In genomic region chr6:31578461-31579118, GRCh38 we compare ENCODE assay signal across 13 cellular contexts. TPM values are rescaled to one million over a fixed set of nuclear protein-coding genes. Genes with fewer than 3 reads are reported as not detected.
DNase-seq lines count a peak whose midpoint lies in the region; ATAC-seq, FAIRE-seq and TF ChIP-seq lines count a peak whose summit lies in the region.
"Had no signal": no experiment of that assay in that cellular context is flagged by ENCODE, and none has a peak within 500 bp of the region (broad histone marks: within the 10 kb centered on the region; RNA-seq: fewer than 3 reads in every experiment).

No MANE protein-coding gene starts in this region.

- DNase-seq in A172 (ENCODE audit: low spot score) (peak; percentile 11), GM18507 (ENCODE audit: extremely low spot score, insufficient read length, low read depth) (no peak), activated B cell treated with CpG ODN at 0.5 μM for 24 hours (no peak), iPS-NIHi7 (ENCODE audit: extremely low spot score) (peak; percentile 67), HCEC 1CT (no peak), A673 (ENCODE audit: low spot score) (no peak)
- DNase-seq: amniotic stem cell, COR-L47, lower lobe of right lung, NCI-H526, T-helper 9 cell had no signal

- peak; percentile 29 for FAIRE-seq in GM18507 (lab: Jason Lieb, UNC)

- H3K9me3 Mint-ChIP-seq in activated B cell treated with CpG ODN at 0.5 μM for 24 hours, result no peaks in the 10 kb centered on the region

- H3K4me3 Mint-ChIP-seq in activated B cell treated with CpG ODN at 0.5 μM for 24 hours, result peak overlapping the region; percentile 78

- peak overlapping the region; percentile 94 for H3K27ac Mint-ChIP-seq in activated B cell treated with CpG ODN at 0.5 μM for 24 hours

- no peak for TF ChIP-seq CTCF in activated B cell treated with CpG ODN at 0.5 μM for 24 hours (IDR thresholded peaks at IDR 0.05)
- no peak for TF ChIP-seq CTCF in A673 (conservative IDR thresholded peaks at IDR 0.05; ENCODE audit: low read depth, low read length)

- H3K36me3 ChIP-seq in A673 (ENCODE audit: insufficient read depth, low read length, poor library complexity, severe bottlenecking), result no peaks in the 10 kb centered on the region
- H3K36me3 ChIP-seq: lower lobe of right lung had no signal

- no peaks in the 10 kb centered on the region for H3K27me3 Mint-ChIP-seq in activated B cell treated with CpG ODN at 0.5 μM for 24 hours

- CTCF ChIA-PET in activated B cell treated with CpG ODN at 0.5 μM for 24 hours (lab: Charles Lee), result interaction anchor here (0.7 to 25.7 kb wide), 4 partner anchors 10 to 251 kb away, joined by 4 to 611 read pairs (median 294); partner anchors contain the start of genes ATP6V1G2, DDX39B, NCR3 and NFKBIL1
- CTCF ChIA-PET in A673 (lab: Charles Lee), result no interaction called here

- no peak overlapping the region for H3K4me3 ChIP-seq in A673 (ENCODE audit: low read depth, low read length, poor library complexity, severe bottlenecking)

- POLR2A ChIA-PET in activated B cell treated with CpG ODN at 0.5 μM for 24 hours (lab: Charles Lee), result interaction anchor here (12.8 to 26.0 kb wide), 4 partner anchors 2 to 26 kb away, joined by 234 to 1155 read pairs (median 868); partner anchors contain the start of genes LST1, LTA, LTB and NCR3
- POLR2A ChIA-PET in A673 (lab: Charles Lee; ENCODE audit: low non-redundant PET), result interaction anchor here (0.6 kb wide), 1 partner anchor 21 kb away, joined by 8 read pairs; no protein-coding TSS in a partner anchor

- H3K36me3 Mint-ChIP-seq in activated B cell treated with CpG ODN at 0.5 μM for 24 hours (ENCODE audit: low read depth), result peaks cover 62% of the 10 kb centered on the region

- H3K27me3 ChIP-seq in A673 (replicated peaks; ENCODE audit: insufficient read depth, low read depth, low read length, poor library complexity), result no peaks in the 10 kb centered on the region

- H3K4me1 ChIP-seq in A673 (ENCODE audit: insufficient read depth, low read length, poor library complexity, severe bottlenecking), result peaks cover 5% of the 10 kb centered on the region

- H3K27ac ChIP-seq in A673 (ENCODE audit: low read depth, low read length, poor library complexity, severe bottlenecking), result no peak overlapping the region
- H3K27ac ChIP-seq: lower lobe of right lung had no signal

- no peaks in the 10 kb centered on the region for H3K9me3 ChIP-seq in A673 (ENCODE audit: low read depth, low read length, poor library complexity, severe bottlenecking)
- H3K9me3 ChIP-seq: lower lobe of right lung had no signal

- intact Hi-C loops in activated B cell treated with CpG ODN at 0.5 μM for 24 hours (cut with micrococcal nuclease), result no loop called here
- intact Hi-C loops in A673 (cut with micrococcal nuclease; ENCODE audit: unreplicated experiment), result no loop called here

- no TSS peak for BruUV-seq in A673 (replicated peaks; lab: Mats Ljungman, UMichigan)

- H3K4me1 Mint-ChIP-seq in activated B cell treated with CpG ODN at 0.5 μM for 24 hours, result peaks cover 83% of the 10 kb centered on the region

- ATAC-seq in activated B cell treated with CpG ODN at 0.5 μM for 24 hours (ENCODE audit: low read depth), result no peak
- no peak for ATAC-seq in GM21447 (IDR thresholded peaks at IDR 0.05; ENCODE audit: unreplicated experiment)
- no peak for ATAC-seq in GM21360 (IDR thresholded peaks at IDR 0.05; ENCODE audit: unreplicated experiment)
- ATAC-seq: lower lobe of right lung had no signal

RNA-seq across cellular contexts. Expression of gene TNF, which starts 3.2 kb away (rescaled TPM):
- total RNA-seq in A172 (2014; rRNA removed; shearing (Covaris generic)), result not detected in 2 replicates
- total RNA-seq in activated B cell treated with CpG ODN at 0.5 μM for 24 hours (135 and 139 TPM in 2 replicates), A673 (2021) (0.17 and 0.42 TPM in 2 replicates)

RNA-seq across cellular contexts. Expression of gene LTB, which starts 3.6 kb away (rescaled TPM):
- not detected in 2 replicates for total RNA-seq in A172 (2014; rRNA removed; shearing (Covaris generic))
- 155 and 177 TPM in 2 replicates for total RNA-seq in activated B cell treated with CpG ODN at 0.5 μM for 24 hours
- total RNA-seq in A673 (2021), result not detected in 2 replicates

RNA-seq across cellular contexts. Expression of gene LTA, which starts 6.5 kb away (rescaled TPM):
- not detected in 2 replicates for total RNA-seq in A172 (2014; rRNA removed; shearing (Covaris generic))
- 60.4 and 66.0 TPM in 2 replicates for total RNA-seq in activated B cell treated with CpG ODN at 0.5 μM for 24 hours
- total RNA-seq in A673 (2021), result not detected in 2 replicates
- total RNA-seq: lower lobe of right lung had no signal

RNA-seq across cellular contexts. Expression of gene LST1, which starts 7.5 kb away (rescaled TPM):
- not detected in 2 replicates for total RNA-seq in A172 (2014; rRNA removed; shearing (Covaris generic))
- total RNA-seq in activated B cell treated with CpG ODN at 0.5 μM for 24 hours (7.8 and 8.4 TPM in 2 replicates), A673 (2021) (not detected in 2 replicates)

RNA-seq across cellular contexts. Expression of gene NCR3, which starts 14.2 kb away (rescaled TPM):
- not detected in 2 replicates for total RNA-seq in A172 (2014; rRNA removed; shearing (Covaris generic))
- 10.0 and 11.2 TPM in 2 replicates for total RNA-seq in activated B cell treated with CpG ODN at 0.5 μM for 24 hours
- total RNA-seq in A673 (2021), result not detected in 2 replicates

Comparison
In these comparisons a context has a peak if more than half of its experiments do, and no peak if none do; other contexts are left out.
1. DNase-seq: peak in A172 (single experiment) and iPS-NIHi7 (single experiment); none in GM18507 (single experiment), activated B cell treated with CpG ODN at 0.5 μM for 24 hours (single experiment), HCEC 1CT (single experiment) and A673 (single experiment).
2. RNA of gene TNF, which starts 3.2 kb away (total RNA-seq): 135 to 139 TPM in activated B cell treated with CpG ODN at 0.5 μM for 24 hours; 0.17 to 0.42 TPM in A673 and not detected in A172; every median in the first group is over 10 times any median in the second.
3. RNA of gene LTB, which starts 3.6 kb away (total RNA-seq): 155 to 177 TPM in activated B cell treated with CpG ODN at 0.5 μM for 24 hours; not detected in A172 and not detected in A673; every median in the first group is over 100 times any median in the second.
4. RNA of gene LTA, which starts 6.5 kb away (total RNA-seq): 60.4 to 66.0 TPM in activated B cell treated with CpG ODN at 0.5 μM for 24 hours; not detected in A673 and not detected in A172; every median in the first group is over 10 times any median in the second.